Comparison of ENCODE assay signal across 20 cellular contexts in the genomic region with DNA sequence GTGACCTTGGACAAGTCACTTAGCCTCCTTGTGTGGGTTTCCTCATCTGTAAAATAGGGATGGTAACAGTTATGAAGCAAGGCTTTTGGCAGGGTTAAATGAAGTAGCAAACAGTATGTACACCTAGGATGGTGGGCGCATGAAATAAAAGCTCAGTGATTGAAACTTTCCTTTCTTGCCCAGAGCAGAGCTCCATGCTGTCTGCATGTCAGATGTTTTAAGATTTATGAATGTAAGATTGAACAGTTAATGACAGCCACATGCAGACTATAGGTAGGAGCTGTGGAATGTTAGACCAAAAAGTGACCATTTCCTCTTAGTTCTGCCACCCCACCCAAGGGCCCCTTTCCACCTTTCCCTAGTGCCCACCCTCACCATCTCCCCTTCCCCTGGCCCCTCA. TPM values are rescaled to one million over a fixed set of nuclear protein-coding genes. Genes with fewer than 3 reads are reported as not detected.
A peak's percentile ranks its signal among the peaks of the same experiment; 100 is the strongest.
DNase-seq lines count a peak whose midpoint lies in the region; ATAC-seq, FAIRE-seq and TF ChIP-seq lines count a peak whose summit lies in the region.
"Had no signal": no experiment of that assay in that cellular context is flagged by ENCODE, and none has a peak within 500 bp of the region (broad histone marks: within the 10 kb centered on the region; RNA-seq: fewer than 3 reads in every experiment).

No MANE protein-coding gene starts in this region.

- peak overlapping the region; percentile 16; the same call in 1 of the 2 replicates for H3K4me2 ChIP-seq in HepG2 (ENCODE audit: low read depth, low read length)
- H3K4me2 ChIP-seq: BLaER1 treated with 17β-estradiol and CSF1 and Interleukin-3, amounts not matched to agents 10 nM and 100 nM had no signal

- peaks cover 3% of the 10 kb centered on the region; the same call in 1 of the 2 replicates for H4K20me1 ChIP-seq in HepG2 (ENCODE audit: insufficient read depth, low read length)

- TF ChIP-seq POLR2A in HepG2 (IDR thresholded peaks at IDR 0.05; ENCODE audit: insufficient read depth in 1 of 2, low read depth in 2 of 2, low read length in 2 of 2) (no peak), right lobe of liver (IDR thresholded peaks at IDR 0.05) (no peak)

- H3K9ac ChIP-seq in HepG2 (ENCODE audit: insufficient read depth, low read depth, low read length): no peak overlapping the region
- H3K9ac ChIP-seq: BLaER1 treated with 17β-estradiol and CSF1 and Interleukin-3, amounts not matched to agents 10 nM and 100 nM; GM23248 had no signal

- BruUV-seq in HepG2 (replicated peaks; lab: Mats Ljungman, UMichigan): no TSS peak

- DNase-seq in T-helper 2 cell treated with Interferon-gamma antibody and Interleukin-4, amounts not matched to agents 5 μg/mL and 100 μg/mL, for 36 hours (ENCODE audit: low spot score): no peak
- DNase-seq in T-helper 2 cell: no peak
- no peak for DNase-seq in HepG2 (ENCODE audit: low spot score)
- DNase-seq in right lobe of liver: no peak
- no peak for DNase-seq in central memory CD8-positive, alpha-beta T cell (ENCODE audit: low spot score in 2 of 2)
- no peak for DNase-seq in GM10266 (ENCODE audit: extremely low spot score)
- DNase-seq in psoas muscle: no peak
- DNase-seq: DMS79 treated with DMSO at 0.1 percent for 48 hours, GM23248, KBM-7, NCI-H1092 treated with DMSO at 0.1 percent for 48 hours, NCI-H1694 treated with DMSO at 0.1 percent for 48 hours, NCI-H446 had no signal

- TF ChIP-seq CTCF in HepG2 (CRISPR knock-in tag; IDR thresholded peaks at IDR 0.05) (no peak), right lobe of liver (IDR thresholded peaks at IDR 0.05) (no peak), GM10266 (IDR thresholded peaks at IDR 0.05; ENCODE audit: control insufficient read depth, insufficient read depth, low read depth, missing control alignments) (no peak), psoas muscle (IDR thresholded peaks at IDR 0.05) (no peak)

- H3K27me3 ChIP-seq in HepG2 (ENCODE audit: control insufficient read depth in 1 of 2, insufficient read depth in 2 of 2, low read length in 2 of 2) (0 out of 5 replicates have a peak, but pooled peaks cover 0 to 2% of the 10 kb centered on the region in 2 experiments), right lobe of liver (no peaks in the 10 kb centered on the region), psoas muscle (ENCODE audit: insufficient read depth in 3 of 3, low read length in 2 of 3) (peaks cover 0 to 3% (median 0%) of the 10 kb centered on the region in 3 donors)
- H3K27me3 ChIP-seq: BLaER1 treated with 17β-estradiol and CSF1 and Interleukin-3, amounts not matched to agents 10 nM and 100 nM had no signal

- in situ Hi-C loops in HepG2 (cut with HindIII; ENCODE audit: extremely low pct_ligation_motif_present, low pct_unique_long_range_greater_than_20kb): loop anchor here (5.0 kb wide), 2 partner anchors 38 to 133 kb away; no protein-coding TSS in a partner anchor

- peaks cover 84% of the 10 kb centered on the region for H3K36me3 Mint-ChIP-seq in T-helper 2 cell treated with Interferon-gamma antibody and Interleukin-4, amounts not matched to agents 5 μg/mL and 100 μg/mL, for 36 hours (ENCODE audit: low read depth)
- H3K36me3 Mint-ChIP-seq in central memory CD8-positive, alpha-beta T cell (ENCODE audit: insufficient read depth): peaks cover 61% of the 10 kb centered on the region

- H3K27me3 Mint-ChIP-seq in T-helper 2 cell treated with Interferon-gamma antibody and Interleukin-4, amounts not matched to agents 5 μg/mL and 100 μg/mL, for 36 hours (ENCODE audit: low read depth): no peaks in the 10 kb centered on the region
- no peaks in the 10 kb centered on the region for H3K27me3 Mint-ChIP-seq in central memory CD8-positive, alpha-beta T cell

- CTCF ChIA-PET in HepG2 (lab: Yijun Ruan, JAX; ENCODE audit: low intra/inter-chr PET ratio, low total read pairs): no interaction called here

- H3K4me1 Mint-ChIP-seq in T-helper 2 cell treated with Interferon-gamma antibody and Interleukin-4, amounts not matched to agents 5 μg/mL and 100 μg/mL, for 36 hours (ENCODE audit: low read depth): peaks cover 28% of the 10 kb centered on the region
- H3K4me1 Mint-ChIP-seq in central memory CD8-positive, alpha-beta T cell: peaks cover 48% of the 10 kb centered on the region

- TF ChIP-seq EP300 in HepG2 (IDR thresholded peaks at IDR 0.05; ENCODE audit: low read depth in 2 of 2, low read length in 2 of 2) (no peak), HepG2 (CRISPR knock-in tag; IDR thresholded peaks at IDR 0.05; ENCODE audit: borderline replicate concordance) (no peak)

- H3K4me3 ChIP-seq in HepG2 (replicated peaks in 1 of 3; ENCODE audit: insufficient read depth in 1 of 3, low read depth in 2 of 3, low read length in 3 of 3): no peak overlapping the region
- H3K4me3 ChIP-seq in right lobe of liver: no peak overlapping the region
- no peak overlapping the region for H3K4me3 ChIP-seq in psoas muscle
- H3K4me3 ChIP-seq: BLaER1 treated with 17β-estradiol and CSF1 and Interleukin-3, amounts not matched to agents 10 nM and 100 nM; GM23248 had no signal

- H2AFZ ChIP-seq in HepG2 (ENCODE audit: low read length): no peak overlapping the region
- H2AFZ ChIP-seq: GM23248 had no signal

- H3K9me3 ChIP-seq in HepG2 (ENCODE audit: low read length): no peaks in the 10 kb centered on the region
- no peaks in the 10 kb centered on the region for H3K9me3 ChIP-seq in right lobe of liver
- H3K9me3 ChIP-seq in psoas muscle: no peaks in the 10 kb centered on the region
- H3K9me3 ChIP-seq: BLaER1 treated with 17β-estradiol and CSF1 and Interleukin-3, amounts not matched to agents 10 nM and 100 nM had no signal

- WGBS in HepG2 (ENCODE audit: low lambda C conversion rate): 61% methylated on average over 1 of the region's 1 CpG
- WGBS in right lobe of liver (ENCODE audit: insufficient coverage, low coverage, low lambda C conversion rate, missing lambda C conversion rate): 80% methylated on average over 1 of the region's 1 CpG
- 88 to 95% (median 92%) methylated on average over 1 of the region's 1 CpG for WGBS in psoas muscle, 3 donors

- POLR2A ChIA-PET in HepG2 (lab: Yijun Ruan, JAX): interaction anchor here (1.0 to 1.6 kb wide), 6 partner anchors 12 to 129 kb away, joined by 3 to 5 read pairs (median 4); partner anchors contain the start of genes PFDN5 and SPRYD3

- no peaks in the 10 kb centered on the region for H3K9me3 Mint-ChIP-seq in T-helper 2 cell treated with Interferon-gamma antibody and Interleukin-4, amounts not matched to agents 5 μg/mL and 100 μg/mL, for 36 hours
- H3K9me3 Mint-ChIP-seq in central memory CD8-positive, alpha-beta T cell: no peaks in the 10 kb centered on the region

- H3K36me3 ChIP-seq in HepG2 (replicated peaks in 1 of 2; ENCODE audit: control insufficient read depth in 1 of 2, insufficient read depth in 2 of 2, low read length in 2 of 2) (no peaks in the 10 kb centered on the region; a peak in 2 of 5 replicates), right lobe of liver (peaks cover 0 to 3% (median 0%) of the 10 kb centered on the region in 4 donors), psoas muscle (ENCODE audit: insufficient read depth in 1 of 2, low read depth in 1 of 2) (peaks cover 0 to 19% of the 10 kb centered on the region in 2 donors)

- no peak for TF ChIP-seq RAD21 in HepG2 (CRISPR knock-in tag; IDR thresholded peaks at IDR 0.05)

- FAIRE-seq in HepG2 (lab: Jason Lieb, UNC): no peak
- FAIRE-seq: G401.6, GM19239, HTR-8/SVneo had no signal

- H3K4me1 ChIP-seq in HepG2 (ENCODE audit: insufficient read depth, low read length) (peaks cover 37% of the 10 kb centered on the region), right lobe of liver (peaks cover 0 to 19% (median 4%) of the 10 kb centered on the region in 4 donors), psoas muscle (peaks cover under 1% of the 10 kb centered on the region)

- no peak overlapping the region for H3K4me3 Mint-ChIP-seq in T-helper 2 cell treated with Interferon-gamma antibody and Interleukin-4, amounts not matched to agents 5 μg/mL and 100 μg/mL, for 36 hours
- H3K4me3 Mint-ChIP-seq in central memory CD8-positive, alpha-beta T cell: no peak overlapping the region

- H3K27ac ChIP-seq in HepG2 (ENCODE audit: extremely low read length, insufficient read depth, low read length) (no peak overlapping the region), right lobe of liver (no peak overlapping the region), psoas muscle (no peak overlapping the region)
- H3K27ac ChIP-seq: 22Rv1; BLaER1 treated with 17β-estradiol and CSF1 and Interleukin-3, amounts not matched to agents 10 nM and 100 nM; GM23248 had no signal

- H3K79me2 ChIP-seq in HepG2 (ENCODE audit: insufficient read depth, low read length): no peaks in the 10 kb centered on the region

- H3K27ac Mint-ChIP-seq in T-helper 2 cell treated with Interferon-gamma antibody and Interleukin-4, amounts not matched to agents 5 μg/mL and 100 μg/mL, for 36 hours: peak overlapping the region; percentile 28
- peak overlapping the region; percentile 38 for H3K27ac Mint-ChIP-seq in central memory CD8-positive, alpha-beta T cell (ENCODE audit: low read depth)

- ATAC-seq in HepG2 (no peak), right lobe of liver (no peak), psoas muscle (no peak), GM21526 (IDR thresholded peaks at IDR 0.05; ENCODE audit: low FRiP score, unreplicated experiment) (no peak)
- no peak for ATAC-seq in central memory CD8-positive, alpha-beta T cell (replicated peaks; ENCODE audit: extremely low read depth, poor library complexity, severe bottlenecking)
- ATAC-seq: HCT116 had no signal

- intact Hi-C loops in HepG2 (cut with micrococcal nuclease; ENCODE audit: unreplicated experiment): loop anchor here (2.0 kb wide), 1 partner anchor 36 kb away; no protein-coding TSS in a partner anchor
- intact Hi-C loops in right lobe of liver (cut with DNase I): loop anchor here (5.0 to 10.0 kb wide), 4 partner anchors 33 to 130 kb away; no protein-coding TSS in a partner anchor
- intact Hi-C loops in psoas muscle (cut with DNase I): loop anchor here (5.0 kb wide), 3 partner anchors 38 to 128 kb away; partner anchors contain the start of gene IGFBP6 (in 1 of the 2)

RNA-seq across cellular contexts. Expression of gene ITGB7, which starts 12.1 kb away (rescaled TPM):
- 0.13 and 0.18 TPM in 2 replicates for total RNA-seq in HepG2 (2016; rRNA removed; fragmentation: Illumina TruSeq; extraction: Trizol)
- not detected in 2 replicates for total RNA-seq in HepG2 (2016; cell fraction: cytosol; rRNA removed; fragmentation: Illumina TruSeq; extraction: Trizol; ENCODE audit: low read depth)
- total RNA-seq in HepG2 (2016; cell fraction: insoluble cytoplasmic fraction; rRNA removed; fragmentation: Illumina TruSeq; extraction: Trizol): 0.32 TPM in 1 of 2 replicates, not detected in the other
- total RNA-seq in HepG2 (2016; cell fraction: membrane; rRNA removed; fragmentation: Illumina TruSeq; extraction: Trizol): not detected in 2 replicates
- total RNA-seq in HepG2 (2016; cell fraction: nucleus; rRNA removed; fragmentation: Illumina TruSeq; extraction: Trizol): not detected in 2 replicates
- polyA plus RNA-seq in HepG2 (2011; rRNA removed): 0.14 and 0.16 TPM in 2 replicates
- 0.09 and 0.13 TPM in 2 replicates for polyA plus RNA-seq in HepG2 (2011; cell fraction: cytosol; rRNA removed)
- 0.39 and 0.40 TPM in 2 replicates for polyA plus RNA-seq in HepG2 (2011; cell fraction: nucleus; rRNA removed)
- 0.20 and 0.30 TPM in 2 replicates for polyA plus RNA-seq in HepG2 (2012)
- not detected in 2 replicates for polyA plus RNA-seq in HepG2 (2016; cell fraction: cytosol; fragmentation: Illumina TruSeq; extraction: Trizol; ENCODE audit: low read depth)
- 0.33 TPM in 1 of 2 replicates, not detected in the other for polyA plus RNA-seq in HepG2 (2016; cell fraction: insoluble cytoplasmic fraction; fragmentation: Illumina TruSeq; extraction: Trizol; ENCODE audit: low read depth)
- polyA plus RNA-seq in HepG2 (2016; cell fraction: membrane; fragmentation: Illumina TruSeq; extraction: Trizol; ENCODE audit: low read depth): not detected in 2 replicates
- polyA plus RNA-seq in HepG2 (2016; cell fraction: nucleus; fragmentation: Illumina TruSeq; extraction: Trizol; ENCODE audit: insufficient read depth, low read depth): 0.20 TPM in 1 of 2 replicates, not detected in the other
- polyA minus RNA-seq in HepG2 (2011; rRNA and poly(A)+ RNA removed; ENCODE audit: low replicate concordance): 0.40 and 2.6 TPM in 2 replicates
- not detected in 2 replicates for polyA minus RNA-seq in HepG2 (2011; cell fraction: cytosol; rRNA and poly(A)+ RNA removed)
- not detected in 2 replicates for polyA minus RNA-seq in HepG2 (2011; cell fraction: nucleus; rRNA and poly(A)+ RNA removed)
- 1 to 10 TPM; 2.9 to 8.0 (median 3.9) TPM for total RNA-seq in right lobe of liver
- total RNA-seq in psoas muscle: 1 to 10 TPM in 2 of 4 donors, under 1 TPM in 2; 0.40 to 1.6 (median 0.94) TPM
- under 1 TPM; 0.19 to 0.73 (median 0.35) TPM for polyA plus RNA-seq in psoas muscle

RNA-seq across cellular contexts. Expression of gene CSAD, which starts 14.2 kb away (rescaled TPM):
- total RNA-seq in HepG2 (2016; rRNA removed; fragmentation: Illumina TruSeq; extraction: Trizol) (2.7 and 7.2 TPM in 2 replicates), right lobe of liver (10 to 100 TPM; 20.6 to 54.2 (median 37.1) TPM), psoas muscle (1 to 10 TPM; 3.9 to 6.6 (median 5.9) TPM)
- 3.9 and 6.0 TPM in 2 replicates for total RNA-seq in HepG2 (2016; cell fraction: cytosol; rRNA removed; fragmentation: Illumina TruSeq; extraction: Trizol; ENCODE audit: low read depth)
- 1.3 and 7.7 TPM in 2 replicates for total RNA-seq in HepG2 (2016; cell fraction: insoluble cytoplasmic fraction; rRNA removed; fragmentation: Illumina TruSeq; extraction: Trizol)
- total RNA-seq in HepG2 (2016; cell fraction: membrane; rRNA removed; fragmentation: Illumina TruSeq; extraction: Trizol): 2.3 TPM in 2 replicates
- 12.9 and 16.2 TPM in 2 replicates for total RNA-seq in HepG2 (2016; cell fraction: nucleus; rRNA removed; fragmentation: Illumina TruSeq; extraction: Trizol)
- polyA plus RNA-seq in HepG2 (2011; rRNA removed) (23.5 and 25.2 TPM in 2 replicates), psoas muscle (1 to 10 TPM; 5.5 to 7.8 (median 6.8) TPM)
- polyA plus RNA-seq in HepG2 (2011; cell fraction: cytosol; rRNA removed): 4.3 and 5.6 TPM in 2 replicates
- 112 and 125 TPM in 2 replicates for polyA plus RNA-seq in HepG2 (2011; cell fraction: nucleus; rRNA removed)
- polyA plus RNA-seq in HepG2 (2012): 10.0 and 10.8 TPM in 2 replicates
- 0.41 and 0.44 TPM in 2 replicates for polyA plus RNA-seq in HepG2 (2016; cell fraction: cytosol; fragmentation: Illumina TruSeq; extraction: Trizol; ENCODE audit: low read depth)
- 2.9 and 3.3 TPM in 2 replicates for polyA plus RNA-seq in HepG2 (2016; cell fraction: insoluble cytoplasmic fraction; fragmentation: Illumina TruSeq; extraction: Trizol; ENCODE audit: low read depth)
- polyA plus RNA-seq in HepG2 (2016; cell fraction: membrane; fragmentation: Illumina TruSeq; extraction: Trizol; ENCODE audit: low read depth): 1.2 TPM in 2 replicates
- polyA plus RNA-seq in HepG2 (2016; cell fraction: nucleus; fragmentation: Illumina TruSeq; extraction: Trizol; ENCODE audit: insufficient read depth, low read depth): 64.6 and 67.6 TPM in 2 replicates
- polyA minus RNA-seq in HepG2 (2011; rRNA and poly(A)+ RNA removed; ENCODE audit: low replicate concordance): 12.1 and 29.8 TPM in 2 replicates
- 1.8 and 1.9 TPM in 2 replicates for polyA minus RNA-seq in HepG2 (2011; cell fraction: cytosol; rRNA and poly(A)+ RNA removed)
- 20.1 and 26.4 TPM in 2 replicates for polyA minus RNA-seq in HepG2 (2011; cell fraction: nucleus; rRNA and poly(A)+ RNA removed)

RNA-seq across cellular contexts. Expression of gene ZNF740, which starts 14.5 kb away (rescaled TPM):
- total RNA-seq in HepG2 (2016; rRNA removed; fragmentation: Illumina TruSeq; extraction: Trizol) (15.0 and 16.9 TPM in 2 replicates), right lobe of liver (10 to 100 TPM in 5 of 6 experiments, 1 to 10 TPM in 1; 5.5 to 24.4 (median 19.2) TPM), psoas muscle (10 to 100 TPM; 15.7 to 22.8 (median 19.8) TPM)
- total RNA-seq in HepG2 (2016; cell fraction: cytosol; rRNA removed; fragmentation: Illumina TruSeq; extraction: Trizol; ENCODE audit: low read depth): 2.4 and 4.8 TPM in 2 replicates
- 13.9 and 16.1 TPM in 2 replicates for total RNA-seq in HepG2 (2016; cell fraction: insoluble cytoplasmic fraction; rRNA removed; fragmentation: Illumina TruSeq; extraction: Trizol)
- 11.3 and 11.8 TPM in 2 replicates for total RNA-seq in HepG2 (2016; cell fraction: membrane; rRNA removed; fragmentation: Illumina TruSeq; extraction: Trizol)
- 20.9 and 23.7 TPM in 2 replicates for total RNA-seq in HepG2 (2016; cell fraction: nucleus; rRNA removed; fragmentation: Illumina TruSeq; extraction: Trizol)
- polyA plus RNA-seq in HepG2 (2011; rRNA removed) (19.0 and 22.0 TPM in 2 replicates), psoas muscle (1 to 10 TPM; 3.3 to 8.8 (median 4.7) TPM)
- 7.2 and 8.9 TPM in 2 replicates for polyA plus RNA-seq in HepG2 (2011; cell fraction: cytosol; rRNA removed)
- 49.3 and 50.2 TPM in 2 replicates for polyA plus RNA-seq in HepG2 (2011; cell fraction: nucleus; rRNA removed)
- 15.4 and 16.5 TPM in 2 replicates for polyA plus RNA-seq in HepG2 (2012)
- 1.4 and 2.0 TPM in 2 replicates for polyA plus RNA-seq in HepG2 (2016; cell fraction: cytosol; fragmentation: Illumina TruSeq; extraction: Trizol; ENCODE audit: low read depth)
- polyA plus RNA-seq in HepG2 (2016; cell fraction: insoluble cytoplasmic fraction; fragmentation: Illumina TruSeq; extraction: Trizol; ENCODE audit: low read depth): 11.3 and 12.0 TPM in 2 replicates
- polyA plus RNA-seq in HepG2 (2016; cell fraction: membrane; fragmentation: Illumina TruSeq; extraction: Trizol; ENCODE audit: low read depth): 4.1 and 5.8 TPM in 2 replicates
- 21.2 and 25.1 TPM in 2 replicates for polyA plus RNA-seq in HepG2 (2016; cell fraction: nucleus; fragmentation: Illumina TruSeq; extraction: Trizol; ENCODE audit: insufficient read depth, low read depth)
- 41.0 and 77.8 TPM in 2 replicates for polyA minus RNA-seq in HepG2 (2011; rRNA and poly(A)+ RNA removed; ENCODE audit: low replicate concordance)
- 8.4 and 10.6 TPM in 2 replicates for polyA minus RNA-seq in HepG2 (2011; cell fraction: cytosol; rRNA and poly(A)+ RNA removed)
- polyA minus RNA-seq in HepG2 (2011; cell fraction: nucleus; rRNA and poly(A)+ RNA removed): 91.4 and 93.6 TPM in 2 replicates

RNA-seq across cellular contexts. Expression of gene RARG, which starts 37.0 kb away (rescaled TPM):
- total RNA-seq in HepG2 (2016; rRNA removed; fragmentation: Illumina TruSeq; extraction: Trizol) (0.77 and 0.91 TPM in 2 replicates), right lobe of liver (1 to 10 TPM; 1.9 to 2.4 (median 2.1) TPM), psoas muscle (10 to 100 TPM in 1 of 4 donors, 1 to 10 TPM in 3; 5.0 to 10.7 (median 6.2) TPM)
- 0.18 and 0.91 TPM in 2 replicates for total RNA-seq in HepG2 (2016; cell fraction: cytosol; rRNA removed; fragmentation: Illumina TruSeq; extraction: Trizol; ENCODE audit: low read depth)
- total RNA-seq in HepG2 (2016; cell fraction: insoluble cytoplasmic fraction; rRNA removed; fragmentation: Illumina TruSeq; extraction: Trizol): 0.49 and 1.3 TPM in 2 replicates
- total RNA-seq in HepG2 (2016; cell fraction: membrane; rRNA removed; fragmentation: Illumina TruSeq; extraction: Trizol): 0.90 and 1.1 TPM in 2 replicates
- total RNA-seq in HepG2 (2016; cell fraction: nucleus; rRNA removed; fragmentation: Illumina TruSeq; extraction: Trizol): 0.72 and 1.5 TPM in 2 replicates
- polyA plus RNA-seq in HepG2 (2011; rRNA removed) (1.5 and 1.6 TPM in 2 replicates), psoas muscle (10 to 100 TPM in 1 of 3 donors, 1 to 10 TPM in 2; 3.7 to 10.8 (median 8.2) TPM)
- polyA plus RNA-seq in HepG2 (2011; cell fraction: cytosol; rRNA removed): 0.87 and 1.9 TPM in 2 replicates
- 3.2 and 4.1 TPM in 2 replicates for polyA plus RNA-seq in HepG2 (2011; cell fraction: nucleus; rRNA removed)
- 0.89 and 0.92 TPM in 2 replicates for polyA plus RNA-seq in HepG2 (2012)
- polyA plus RNA-seq in HepG2 (2016; cell fraction: cytosol; fragmentation: Illumina TruSeq; extraction: Trizol; ENCODE audit: low read depth): 0.21 and 0.27 TPM in 2 replicates
- polyA plus RNA-seq in HepG2 (2016; cell fraction: insoluble cytoplasmic fraction; fragmentation: Illumina TruSeq; extraction: Trizol; ENCODE audit: low read depth): 1.0 and 1.1 TPM in 2 replicates
- 0.57 and 0.81 TPM in 2 replicates for polyA plus RNA-seq in HepG2 (2016; cell fraction: membrane; fragmentation: Illumina TruSeq; extraction: Trizol; ENCODE audit: low read depth)
- 2.2 and 2.3 TPM in 2 replicates for polyA plus RNA-seq in HepG2 (2016; cell fraction: nucleus; fragmentation: Illumina TruSeq; extraction: Trizol; ENCODE audit: insufficient read depth, low read depth)
- polyA minus RNA-seq in HepG2 (2011; rRNA and poly(A)+ RNA removed; ENCODE audit: low replicate concordance): 4.0 and 33.4 TPM in 2 replicates
- polyA minus RNA-seq in HepG2 (2011; cell fraction: cytosol; rRNA and poly(A)+ RNA removed): 0.99 and 1.1 TPM in 2 replicates
- 0.25 and 1.7 TPM in 2 replicates for polyA minus RNA-seq in HepG2 (2011; cell fraction: nucleus; rRNA and poly(A)+ RNA removed)
